ENCODE assay signal across 12 cellular contexts in genomic region chr10:71990706-71991269, GRCh38.
"Had no signal": no experiment of that assay in that cellular context is flagged by ENCODE, and none has a peak within 500 bp of the region (broad histone marks: within the 10 kb centered on the region; RNA-seq: fewer than 3 reads in every experiment).

No MANE protein-coding gene starts in this region.

- H3K27me3 Mint-ChIP-seq: activated naive CD4-positive, alpha-beta T cell treated with anti-CD3 and anti-CD28 coated beads, Interleukin-2, amount 50 U/mL, for 24 hours had no signal

- H3K4me3 Mint-ChIP-seq: activated naive CD4-positive, alpha-beta T cell treated with anti-CD3 and anti-CD28 coated beads, Interleukin-2, amount 50 U/mL, for 24 hours; activated T-cell treated with anti-CD3 and anti-CD28 coated beads, Interleukin-2, amount 50 U/mL, for 24 hours; neural crest cell had no signal

- H3K9me3 ChIP-seq: body of pancreas, left lung, ovary had no signal

- H3K4me3 ChIP-seq: body of pancreas, left lung, ovary, skin epidermis had no signal

- H3K27ac Mint-ChIP-seq: activated naive CD4-positive, alpha-beta T cell treated with anti-CD3 and anti-CD28 coated beads, Interleukin-2, amount 50 U/mL, for 24 hours; activated T-cell treated with anti-CD3 and anti-CD28 coated beads, Interleukin-2, amount 50 U/mL, for 24 hours had no signal

- ATAC-seq: body of pancreas, left lung had no signal

- H3K36me3 Mint-ChIP-seq: activated naive CD4-positive, alpha-beta T cell treated with anti-CD3 and anti-CD28 coated beads, Interleukin-2, amount 50 U/mL, for 24 hours had no signal

- H3K9me3 Mint-ChIP-seq: activated naive CD4-positive, alpha-beta T cell treated with anti-CD3 and anti-CD28 coated beads, Interleukin-2, amount 50 U/mL, for 24 hours; activated T-cell treated with anti-CD3 and anti-CD28 coated beads, Interleukin-2, amount 50 U/mL, for 24 hours; neural crest cell had no signal

- H3K36me3 ChIP-seq: left lung, ovary had no signal

- H3K27ac ChIP-seq: left lung, ovary had no signal

- DNase-seq: activated CD4-positive, alpha-beta T cell treated with anti-CD3 and anti-CD28 coated beads, Interleukin-2, amount 50 U/mL, for 4 hours; activated CD4-positive, CD25-positive, alpha-beta regulatory T cell treated with anti-CD3 and anti-CD28 coated beads, Interleukin-2, amount 50 U/mL, for 72 hours; activated effector memory CD4-positive, alpha-beta T cell treated with Interleukin-2 at 50 U/mL for 16 hours; activated T-cell treated with anti-CD3 and anti-CD28 coated beads, Interleukin-2, amount 50 U/mL, for 24 hours; body of pancreas; left lung; ovary; SHP77 treated with DMSO at 0.1 percent for 48 hours; T-helper 2 cell had no signal

- H3K27me3 ChIP-seq: body of pancreas, left lung, ovary had no signal
